8 cellular contexts compared by ENCODE assay signal in genomic region chr12:48350249-48351021, GRCh38. TPM values are rescaled to one million over a fixed set of nuclear protein-coding genes. Genes with fewer than 3 reads are reported as not detected.
DNase-seq lines count a peak whose midpoint lies in the region; ATAC-seq and TF ChIP-seq lines count a peak whose summit lies in the region.

ZNF641 (minus strand) TSS chr12:48350919; CDS start chr12:48348090, 2,829 bp downstream.

- peaks cover 0 to 25% of the 10 kb centered on the region in 2 donors for H3K36me3 ChIP-seq in gastroesophageal sphincter
- H3K36me3 ChIP-seq in neutrophil, result peaks cover 27% of the 10 kb centered on the region

- TF ChIP-seq POLR2A in gastroesophageal sphincter (IDR thresholded peaks at IDR 0.05), result peak in 1 of 2 donors; percentile 28

- WGBS in gastroesophageal sphincter (ENCODE audit: low coverage in 1 of 2), 2 donors, result 0 to 1% methylated on average over 7 to 23 of the region's 61 CpGs

- TF ChIP-seq CTCF in gastroesophageal sphincter (IDR thresholded peaks at IDR 0.05), result no peak
- no peak for TF ChIP-seq CTCF in neutrophil (IDR thresholded peaks at IDR 0.05)

- H3K27ac ChIP-seq in gastroesophageal sphincter (peak within 1 kb of the TSS; percentile 76 to 97 (median 89)), neutrophil (peak within 1 kb of the TSS; percentile 95), substantia nigra (ENCODE audit: low read depth, low read length, poor library complexity, severe bottlenecking) (peak within 1 kb of the TSS; percentile 90)

- ATAC-seq in GM21515 (IDR thresholded peaks at IDR 0.05; ENCODE audit: unreplicated experiment) (peak; percentile 81), gastroesophageal sphincter (peak; percentile 95)

- H3K27me3 ChIP-seq in gastroesophageal sphincter, result no peaks in the 10 kb centered on the region
- peaks cover 19% of the 10 kb centered on the region for H3K27me3 ChIP-seq in neutrophil

- H3K9me3 ChIP-seq in gastroesophageal sphincter (no peaks in the 10 kb centered on the region), neutrophil (no peaks in the 10 kb centered on the region)

- peaks cover 0 to 37% (median 9%) of the 10 kb centered on the region in 3 donors for H3K4me1 ChIP-seq in gastroesophageal sphincter
- H3K4me1 ChIP-seq in neutrophil (ENCODE audit: control insufficient read depth in 1 of 2, insufficient read depth in 1 of 2, low read depth in 1 of 2, low read length in 1 of 2), result peaks cover 24 to 26% of the 10 kb centered on the region in 2 experiments

- H3K4me3 ChIP-seq in gastroesophageal sphincter (peak within 1 kb of the TSS; percentile 59 to 64), neutrophil (ENCODE audit: low read depth in 1 of 2, low read length in 1 of 2) (peak within 1 kb of the TSS; percentile 84)

- TF ChIP-seq EP300 in gastroesophageal sphincter (IDR thresholded peaks at IDR 0.05), result no peak

- DNase-seq in DMS53 treated with DMSO at 0.1 percent for 48 hours (lab: John Stamatoyannopoulos, UW; ENCODE audit: unreplicated experiment), result peak; percentile 88
- peak; percentile 65 for DNase-seq in HuH-7.5 (ENCODE audit: low spot score)
- DNase-seq in SHP77 treated with DMSO at 0.1 percent for 48 hours (lab: John Stamatoyannopoulos, UW), result peak; percentile 20
- peak; percentile 40 to 79 (median 54) for DNase-seq in activated naive CD4-positive, alpha-beta T cell (lab: John Stamatoyannopoulos, UW)
- DNase-seq in substantia nigra (lab: John Stamatoyannopoulos, UW), result peak; percentile 31 to 91 (median 76)

RNA-seq across cellular contexts. Expression of gene ZNF641, which starts in this region (rescaled TPM):
- 10 to 100 TPM; 27.1 to 33.0 (median 30.7) TPM for total RNA-seq in gastroesophageal sphincter

Comparison
In these comparisons a context has a peak if more than half of its experiments do, and no peak if none do; other contexts are left out.
1. Peak in every context shown above with its lines: DNase-seq, ATAC-seq, H3K4me3 ChIP-seq and H3K27ac ChIP-seq.
2. DNase-seq: peak in every context shown above with its lines; median percentile 88 in DMS53 treated with DMSO at 0.1 percent for 48 hours; 76 in substantia nigra; 65 in HuH-7.5; 54 in activated naive CD4-positive, alpha-beta T cell; 20 in SHP77 treated with DMSO at 0.1 percent for 48 hours.